In the genomic region with DNA sequence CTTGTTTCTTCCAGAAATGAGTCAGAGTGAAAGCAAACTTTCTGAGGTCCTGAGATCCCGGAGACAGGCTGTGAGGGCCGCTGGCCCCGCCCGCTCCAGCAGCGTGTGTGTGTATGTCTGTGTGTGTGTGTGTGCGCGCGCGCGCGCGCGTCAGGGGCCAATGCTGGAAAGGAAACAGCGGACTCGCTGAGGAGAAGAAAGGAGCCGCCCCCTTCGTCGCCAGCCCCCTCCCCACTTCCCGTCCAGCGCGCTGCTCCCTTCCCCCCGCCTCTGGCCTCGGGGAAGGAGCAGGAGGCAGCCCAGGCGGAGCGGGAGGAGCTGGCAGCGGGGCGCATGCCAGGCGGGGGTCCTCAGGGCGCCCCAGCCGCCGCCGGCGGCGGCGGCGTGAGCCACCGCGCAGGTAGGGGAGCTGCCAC, we compare ENCODE assay signal across 2 cellular contexts.
TF ChIP-seq lines count a peak whose summit lies in the region.

DISC1 (plus strand) TSS at position 256 of the 416 bp plus-strand sequence; CDS start at position 334, 78 bp downstream.

TF ChIP-seq in A549, 52 proteins besides CTCF, POLR2A, EP300 and RAD21 (continued from another document):
- TF ChIP-seq PBX3 (IDR thresholded peaks at IDR 0.05): no peak
- TF ChIP-seq TP53 (CRISPR knock-in tag; IDR thresholded peaks at IDR 0.05): no peak
- TF ChIP-seq MAFK (IDR thresholded peaks at IDR 0.05; ENCODE audit: partially characterized antibody): no peak
- TF ChIP-seq PHF8 (IDR thresholded peaks at IDR 0.05; ENCODE audit: borderline replicate concordance, low read depth): 0 out of 2 replicates have a peak, but pooled peaks have one; percentile 22
- no peak for TF ChIP-seq NFE2L2 (conservative IDR thresholded peaks at IDR 0.05; ENCODE audit: low read length)
- TF ChIP-seq RCOR1 (IDR thresholded peaks at IDR 0.05; ENCODE audit: low read depth, low read length): no peak
- TF ChIP-seq KDM1A (IDR thresholded peaks at IDR 0.05; ENCODE audit: low read depth): no peak
- TF ChIP-seq HDAC2 (IDR thresholded peaks at IDR 0.05): 0 out of 2 replicates have a peak, but pooled peaks have one; percentile 49
- 0 out of 2 replicates have a peak, but pooled peaks have one; percentile 56 for TF ChIP-seq MAZ (IDR thresholded peaks at IDR 0.05; ENCODE audit: borderline replicate concordance, low read depth, low read length)

TF ChIP-seq in H1, 55 proteins besides CTCF, POLR2A, EP300 and RAD21 (continued from another document):
- TF ChIP-seq SP2 (IDR thresholded peaks at IDR 0.05; ENCODE audit: low read length): no peak
- TF ChIP-seq RXRA (IDR thresholded peaks at IDR 0.05; ENCODE audit: insufficient read depth, low read depth, low read length): 0 out of 2 replicates have a peak, but pooled peaks have one; percentile 12
- TF ChIP-seq SP1 (IDR thresholded peaks at IDR 0.05; ENCODE audit: low read depth, low read length): 0 out of 2 replicates have a peak, but pooled peaks have one; percentile 20
- TF ChIP-seq, protein P1, sequence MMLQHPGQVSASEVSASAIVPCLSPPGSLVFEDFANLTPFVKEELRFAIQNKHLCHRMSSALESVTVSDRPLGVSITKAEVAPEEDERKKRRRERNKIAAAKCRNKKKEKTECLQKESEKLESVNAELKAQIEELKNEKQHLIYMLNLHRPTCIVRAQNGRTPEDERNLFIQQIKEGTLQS (IDR thresholded peaks at IDR 0.05; ENCODE audit: insufficient read depth, low read depth, low read length): no peak
- no peak for TF ChIP-seq TEAD4 (IDR thresholded peaks at IDR 0.05; ENCODE audit: low read depth, low read length)
- TF ChIP-seq FOSL1 (IDR thresholded peaks at IDR 0.05; ENCODE audit: insufficient read depth, low read depth, low read length): 0 out of 2 replicates have a peak, but pooled peaks have one; percentile 70
- no peak for TF ChIP-seq POLR2AphosphoS5 (IDR thresholded peaks at IDR 0.05; ENCODE audit: low read depth, low read length)
- no peak for TF ChIP-seq CEBPB (IDR thresholded peaks at IDR 0.05; ENCODE audit: low read depth, low read length)
- TF ChIP-seq PHF8 (conservative IDR thresholded peaks at IDR 0.05; ENCODE audit: low read depth, low read length): no peak
- TF ChIP-seq BACH1 (IDR thresholded peaks at IDR 0.05; ENCODE audit: low read length): peak; percentile 31; the same call in 1 of the 2 replicates
- peak; percentile 57; the same call in 1 of the 2 replicates for TF ChIP-seq EGR1 (IDR thresholded peaks at IDR 0.05; ENCODE audit: borderline replicate concordance, low read depth, low read length)
- no peak for TF ChIP-seq BCL11A (IDR thresholded peaks at IDR 0.05; ENCODE audit: low read depth in 2 of 2, low read length in 2 of 2)
- TF ChIP-seq CREB1 (IDR thresholded peaks at IDR 0.05): peak; percentile 72
- TF ChIP-seq SIN3A (conservative IDR thresholded peaks at IDR 0.05 in 1 of 2, IDR thresholded peaks at IDR 0.05 in 1 of 2; ENCODE audit: low read depth in 1 of 2, low read length in 2 of 2): peak in 1 of 2 experiments; percentile 26; a peak in 2 of 4 replicates
- no peak for TF ChIP-seq JUN (IDR thresholded peaks at IDR 0.05; ENCODE audit: low read depth, low read length)
- TF ChIP-seq EZH2 (IDR thresholded peaks at IDR 0.05; ENCODE audit: low read depth, low read length, severe bottlenecking): no peak
- TF ChIP-seq KDM1A (IDR thresholded peaks at IDR 0.05; ENCODE audit: borderline replicate concordance, low read length): peak; percentile 11; the same call in 1 of the 2 replicates
- no peak for TF ChIP-seq TAF1 (IDR thresholded peaks at IDR 0.05; ENCODE audit: low read depth, low read length)
- TF ChIP-seq SUZ12 (IDR thresholded peaks at IDR 0.05; ENCODE audit: low read length): no peak
- TF ChIP-seq SP4 (IDR thresholded peaks at IDR 0.05; ENCODE audit: low read length): peak; percentile 51; the same call in 1 of the 2 replicates
- TF ChIP-seq ATF2 (IDR thresholded peaks at IDR 0.05; ENCODE audit: low read length): 0 out of 2 replicates have a peak, but pooled peaks have one; percentile 46
- TF ChIP-seq BRCA1 (IDR thresholded peaks at IDR 0.05; ENCODE audit: low read depth, low read length): no peak
- peak; percentile 71 for TF ChIP-seq MAX (IDR thresholded peaks at IDR 0.05)
- TF ChIP-seq KDM5A (IDR thresholded peaks at IDR 0.05; ENCODE audit: low read length): no peak
- no peak for TF ChIP-seq KDM4A (IDR thresholded peaks at IDR 0.05; ENCODE audit: low read depth, low read length, severe bottlenecking)
